In genomic region chr13:24168980-24169379, GRCh38 we compare ENCODE assay signal across 1 cellular context.
TF ChIP-seq lines count a peak whose summit lies in the region.

No MANE protein-coding gene starts in this region.

TF ChIP-seq in SK-N-SH, 30 proteins besides CTCF, POLR2A, EP300 and RAD21 (continued from another document):
- TF ChIP-seq RXRA (IDR thresholded peaks at IDR 0.05; ENCODE audit: borderline replicate concordance, low read depth) (no peak), USF2 (IDR thresholded peaks at IDR 0.05; ENCODE audit: borderline replicate concordance, low read depth, low read length) (no peak), MXI1 (IDR thresholded peaks at IDR 0.05; ENCODE audit: low read depth, low read length) (no peak), NFIC (IDR thresholded peaks at IDR 0.05; ENCODE audit: borderline replicate concordance) (no peak), USF1 (IDR thresholded peaks at IDR 0.05; ENCODE audit: borderline replicate concordance, low read depth) (no peak), ZBTB33 (IDR thresholded peaks at IDR 0.05; ENCODE audit: borderline replicate concordance, low read depth) (no peak), IRF3 (IDR thresholded peaks at IDR 0.05; ENCODE audit: low read depth, low read length) (no peak), NRF1 (IDR thresholded peaks at IDR 0.05; ENCODE audit: low read depth, low read length) (no peak), FOXM1 (IDR thresholded peaks at IDR 0.05; ENCODE audit: low read depth) (no peak)
